ENCODE assay signal across 23 cellular contexts in the genomic region with DNA sequence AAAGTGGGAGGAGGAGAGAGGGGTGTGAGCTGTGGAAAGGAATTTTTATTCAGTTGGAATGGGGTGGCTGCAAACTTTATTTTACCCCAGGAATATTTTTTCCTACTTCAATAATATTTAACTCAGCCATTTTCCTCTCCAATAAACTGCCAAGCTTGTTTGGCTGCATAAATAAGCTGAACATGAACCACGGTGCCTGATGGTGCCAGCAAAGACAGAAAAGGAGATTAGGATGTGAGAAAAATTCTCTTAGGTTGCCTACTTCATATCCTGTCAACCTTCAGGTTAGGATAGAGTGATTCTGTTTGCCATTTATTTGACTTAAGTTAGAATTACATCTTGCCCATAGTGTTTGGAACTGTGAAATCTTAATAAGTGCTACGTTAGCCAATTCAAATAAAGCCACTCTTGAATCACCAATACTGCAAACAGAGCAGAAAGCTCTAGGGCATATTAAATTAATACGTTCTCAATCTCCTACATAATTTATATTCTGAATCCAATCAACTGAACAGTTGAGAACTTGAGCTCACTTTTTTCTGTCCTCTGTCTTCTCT.
"Had no signal": no experiment of that assay in that cellular context is flagged by ENCODE, and none has a peak within 500 bp of the region (broad histone marks: within the 10 kb centered on the region; RNA-seq: fewer than 3 reads in every experiment).

No MANE protein-coding gene starts in this region.

- H3K27me3 Mint-ChIP-seq: dendritic cell treated with granulocyte-macrophage colony-stimulating factor and Interleukin-4, amounts not matched to agents 40 ng/mL and 50 ng/mL, for 4 days had no signal

- H3K27ac Mint-ChIP-seq: dendritic cell treated with granulocyte-macrophage colony-stimulating factor and Interleukin-4, amounts not matched to agents 40 ng/mL and 50 ng/mL, for 4 days; immature natural killer cell; nephron had no signal

- H3K27me3 ChIP-seq: esophagus squamous epithelium, gastroesophageal sphincter, spleen, stomach, transverse colon had no signal

- H3K36me3 ChIP-seq: esophagus squamous epithelium, gastroesophageal sphincter, left ventricle myocardium inferior, lower lobe of right lung, stomach, thoracic aorta, transverse colon had no signal

- ATAC-seq: gastroesophageal sphincter, lower lobe of right lung, sciatic nerve had no signal

- H3K9me3 ChIP-seq: esophagus squamous epithelium, lower lobe of right lung, thoracic aorta, transverse colon had no signal

- H3K4me3 Mint-ChIP-seq: dendritic cell treated with granulocyte-macrophage colony-stimulating factor and Interleukin-4, amounts not matched to agents 40 ng/mL and 50 ng/mL, for 4 days; immature natural killer cell; nephron had no signal

- H3K4me1 ChIP-seq: gastroesophageal sphincter, left ventricle myocardium inferior had no signal

- H3K4me1 Mint-ChIP-seq: immature natural killer cell had no signal

- H3K4me3 ChIP-seq: esophagus squamous epithelium, gastroesophageal sphincter, left ventricle myocardium inferior, lower lobe of right lung, spleen, stomach, thoracic aorta, transverse colon had no signal

- DNase-seq: esophagus squamous epithelium; foreskin fibroblast; glutamatergic neuron; immature natural killer cell; left cardiac atrium; left ventricle myocardium inferior; lower lobe of right lung; mesenchymal stem cell; midbrain; posterior cingulate gyrus; spleen; stimulated activated CD4-positive, alpha-beta T cell treated with anti-CD3 and anti-CD28 coated beads, Interleukin-15, amount 100 ng/mL, for 24 hours; stimulated activated CD4-positive, alpha-beta T cell treated with anti-CD3 and anti-CD28 coated beads, Interleukin-1b, Interleukin-23, amount 100 ng/mL, for 48 hours; stimulated activated CD4-positive, alpha-beta T cell treated with anti-CD3 and anti-CD28 coated beads, Interleukin-4, amount 100 ng/mL, for 24 hours; stimulated activated naive CD4-positive, alpha-beta T cell; stomach; substantia nigra; transverse colon had no signal

- H3K27ac ChIP-seq: esophagus squamous epithelium, gastroesophageal sphincter, left ventricle myocardium inferior, lower lobe of right lung, stomach, thoracic aorta, transverse colon had no signal
